12 cellular contexts compared by ENCODE assay signal in the genomic region with DNA sequence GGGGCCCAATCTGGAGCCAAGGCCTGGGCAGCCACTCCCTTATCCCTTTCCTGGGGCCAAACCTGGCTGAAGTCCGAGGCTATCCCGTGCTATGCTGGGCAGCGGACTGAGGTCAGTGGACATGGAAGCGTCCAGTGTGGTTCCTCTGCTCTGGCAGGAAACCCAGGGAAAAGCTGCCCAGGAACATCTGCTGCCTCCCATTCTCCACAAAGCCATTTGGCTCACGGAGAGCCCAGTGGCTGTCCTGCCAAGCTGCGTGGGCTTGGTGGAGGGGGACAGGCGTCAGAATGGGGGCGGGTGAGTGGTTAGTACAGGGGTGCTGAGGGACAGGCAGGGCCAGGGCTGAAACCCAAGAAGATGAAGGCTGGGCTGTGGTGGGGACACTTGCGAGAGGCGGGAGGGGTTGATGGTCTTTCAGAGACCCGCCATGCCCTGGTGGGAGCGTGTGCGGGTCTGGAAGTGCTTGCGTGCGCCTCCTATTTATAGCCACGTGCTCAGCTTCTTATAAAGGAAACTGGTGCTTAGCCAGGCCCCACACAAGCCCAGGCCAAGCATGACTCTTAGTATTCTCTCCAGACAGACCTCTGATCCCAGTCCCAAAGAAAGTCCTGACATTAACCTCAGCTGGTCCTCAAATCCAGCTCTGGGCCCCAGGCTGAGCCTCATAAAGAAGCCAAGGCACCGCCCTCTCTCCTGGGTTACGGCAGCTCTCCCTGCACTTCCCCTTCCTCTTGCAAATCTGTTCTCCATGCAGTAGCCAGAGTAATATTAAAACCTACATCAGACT. TPM values are rescaled to one million over a fixed set of nuclear protein-coding genes. Genes with fewer than 3 reads are reported as not detected.
A peak's percentile ranks its signal among the peaks of the same experiment; 100 is the strongest.
DNase-seq lines count a peak whose midpoint lies in the region; FAIRE-seq and TF ChIP-seq lines count a peak whose summit lies in the region.
"Had no signal": no experiment of that assay in that cellular context is flagged by ENCODE, and none has a peak within 500 bp of the region (broad histone marks: within the 10 kb centered on the region; RNA-seq: fewer than 3 reads in every experiment).

No MANE protein-coding gene starts in this region.

- H3K4me3 ChIP-seq in GM23248 (no peak overlapping the region), kidney (ENCODE audit: low read length in 2 of 2) (no peak overlapping the region), skin epidermis (no peak overlapping the region)
- H3K4me3 ChIP-seq: SK-N-MC had no signal

- TF ChIP-seq CTCF in brain (conservative IDR thresholded peaks at IDR 0.05) (no peak), kidney (IDR thresholded peaks at IDR 0.05; ENCODE audit: borderline replicate concordance, extremely low read depth, insufficient read depth) (no peak), chondrocyte (IDR thresholded peaks at IDR 0.05) (no peak)

- no peaks in the 10 kb centered on the region for H3K9me2 ChIP-seq in GM23248 (ENCODE audit: insufficient read depth)

- no peaks in the 10 kb centered on the region for H3K36me3 ChIP-seq in GM23248 (ENCODE audit: low read depth)
- H3K36me3 ChIP-seq in kidney (ENCODE audit: control insufficient read depth in 1 of 2, insufficient read depth in 2 of 2, low read length in 2 of 2), result no peaks in the 10 kb centered on the region

- WGBS in GM23248 (ENCODE audit: low coverage in 1 of 2, low lambda C conversion rate in 2 of 2, missing lambda C conversion rate in 2 of 2), 2 experiments, result 36 to 45% methylated on average over 18 of the region's 18 CpGs

- H3K4me1 ChIP-seq in GM23248 (ENCODE audit: insufficient read depth) (no peaks in the 10 kb centered on the region), kidney (ENCODE audit: control insufficient read depth in 1 of 2, insufficient read depth in 1 of 2, low read depth in 1 of 2, low read length in 2 of 2) (peaks cover 6 to 25% of the 10 kb centered on the region in 2 donors)

- FAIRE-seq in kidney (lab: Jason Lieb, UNC), result no peak

- no peak overlapping the region for H3K9ac ChIP-seq in GM23248
- H3K9ac ChIP-seq in kidney (ENCODE audit: low read length in 2 of 2), result no peak overlapping the region

- no peaks in the 10 kb centered on the region for H3K27me3 ChIP-seq in GM23248 (replicated peaks; ENCODE audit: insufficient read depth)

- H3K4me1 Mint-ChIP-seq in brain, result peaks cover 20% of the 10 kb centered on the region
- peaks cover 16% of the 10 kb centered on the region for H3K4me1 Mint-ChIP-seq in chondrocyte (ENCODE audit: low read depth)

- H3K9me3 ChIP-seq in GM23248 (ENCODE audit: low read depth), result no peaks in the 10 kb centered on the region
- H3K9me3 ChIP-seq in kidney (ENCODE audit: control insufficient read depth in 1 of 2, low read length in 2 of 2), result no peaks in the 10 kb centered on the region

- H3K27ac Mint-ChIP-seq in brain (peak overlapping the region in 4 of 5 experiments; percentile 40 to 94 (median 90)), chondrocyte (ENCODE audit: unreplicated experiment) (no peak overlapping the region)

- H3K79me2 ChIP-seq in GM23248 (ENCODE audit: insufficient read depth), result no peaks in the 10 kb centered on the region

- intact Hi-C loops in kidney (cut with DNase I), result no loop called here

- no peaks in the 10 kb centered on the region for H3K9me3 Mint-ChIP-seq in brain
- H3K9me3 Mint-ChIP-seq in chondrocyte (ENCODE audit: low read depth), result no peaks in the 10 kb centered on the region

- H3K4me3 Mint-ChIP-seq in brain (no peak overlapping the region), chondrocyte (ENCODE audit: unreplicated experiment) (no peak overlapping the region)

- no peaks in the 10 kb centered on the region for H4K20me1 ChIP-seq in GM23248 (ENCODE audit: insufficient read depth)

- H3K27ac ChIP-seq in GM23248 (no peak overlapping the region), kidney (ENCODE audit: low read depth in 2 of 2, low read length in 2 of 2) (peak overlapping the region; percentile 68 to 74), skin epidermis (peak overlapping the region in 13 of 21 experiments; percentile 9 to 81 (median 62))
- H3K27ac ChIP-seq: SK-N-MC had no signal

- no peak overlapping the region for H3K4me2 ChIP-seq in GM23248 (ENCODE audit: unreplicated experiment)

- H2AFZ ChIP-seq in GM23248, result peak overlapping the region; percentile 37; the same call in 1 of the 2 replicates

- peak; percentile 45 for DNase-seq in GM23248
- peak; percentile 83 for DNase-seq in kidney
- DNase-seq in NCI-H1092 treated with DMSO at 0.1 percent for 48 hours (lab: John Stamatoyannopoulos, UW), result no peak
- no peak for DNase-seq in SHP77 treated with DMSO at 0.1 percent for 48 hours (lab: John Stamatoyannopoulos, UW)
- no peak for DNase-seq in COLO668 (lab: John Stamatoyannopoulos, UW; ENCODE audit: unreplicated experiment)
- DNase-seq in chondrocyte (ENCODE audit: low spot score), result no peak
- DNase-seq: Calu3; stimulated activated naive CD8-positive, alpha-beta T cell treated with anti-CD3 and anti-CD28 coated beads, Interleukin-15, Interleukin-2, amounts not matched to agents 100 U/mL and 50 U/mL, for 24 hours had no signal

- H3K36me3 Mint-ChIP-seq in brain, result no peaks in the 10 kb centered on the region
- H3K36me3 Mint-ChIP-seq in chondrocyte (ENCODE audit: low read depth), result no peaks in the 10 kb centered on the region

- H3K27me3 Mint-ChIP-seq in brain (peaks cover 14% of the 10 kb centered on the region), chondrocyte (ENCODE audit: low read depth) (no peaks in the 10 kb centered on the region)

- in situ Hi-C loops in GM23248 (cut with MboI), result no loop called here

- no peaks in the 10 kb centered on the region for H3F3A ChIP-seq in GM23248 (ENCODE audit: insufficient read depth)

RNA-seq across cellular contexts. Expression of a gene that starts 9.4 kb away (rescaled TPM):
- not detected in 2 replicates for total RNA-seq in GM23248 (2014; rRNA removed; shearing (Covaris generic))
- polyA plus RNA-seq in GM23248 (2016; fragmentation: Nextera tagmentation; extraction: Ambion mirVana) (not detected in 2 replicates), brain (ENCODE audit: insufficient read depth, low read depth, low replicate concordance) (4.1 TPM), kidney (ENCODE audit: insufficient read depth, low read depth, low replicate concordance) (not detected)
- total RNA-seq in kidney (not detected), chondrocyte (0.15 TPM in 1 of 3 replicates, not detected in the others)
- total RNA-seq: Calu3, renal cortical epithelial cell had no signal

RNA-seq across cellular contexts. Expression of a gene that starts 13.9 kb away (rescaled TPM):
- total RNA-seq in GM23248 (2014; rRNA removed; shearing (Covaris generic)), result not detected in 2 replicates
- 0.19 TPM in 1 of 2 replicates, not detected in the other for polyA plus RNA-seq in GM23248 (2016; fragmentation: Nextera tagmentation; extraction: Ambion mirVana)
- not detected for polyA plus RNA-seq in brain (ENCODE audit: insufficient read depth, low read depth, low replicate concordance)
- total RNA-seq in kidney, result not detected
- 0.39 TPM for polyA plus RNA-seq in kidney (ENCODE audit: insufficient read depth, low read depth, low replicate concordance)
- 0.44 to 0.57 TPM in 2 of 3 replicates, not detected in the other for total RNA-seq in chondrocyte
- total RNA-seq: Calu3, renal cortical epithelial cell had no signal

RNA-seq across cellular contexts. Expression of a gene that starts 24.8 kb away (rescaled TPM):
- 189 and 205 TPM in 2 replicates for total RNA-seq in GM23248 (2014; rRNA removed; shearing (Covaris generic))
- polyA plus RNA-seq in GM23248 (2016; fragmentation: Nextera tagmentation; extraction: Ambion mirVana), result 155 and 163 TPM in 2 replicates
- 32.0 TPM for polyA plus RNA-seq in brain (ENCODE audit: insufficient read depth, low read depth, low replicate concordance)
- total RNA-seq in kidney, result 104 TPM
- 50.4 TPM for polyA plus RNA-seq in kidney (ENCODE audit: insufficient read depth, low read depth, low replicate concordance)
- total RNA-seq in chondrocyte, result 331 to 532 TPM (median 499 TPM) in 3 replicates
- total RNA-seq: Calu3 had no signal

Comparison
In these comparisons a context has a peak if more than half of its experiments do, and no peak if none do; other contexts are left out.
1. DNase-seq: peak in GM23248 (single experiment) and kidney (single experiment); none in NCI-H1092 treated with DMSO at 0.1 percent for 48 hours (single experiment), SHP77 treated with DMSO at 0.1 percent for 48 hours (single experiment), COLO668 (single experiment) and chondrocyte (single experiment).